ENCODE assay signal across 35 cellular contexts in genomic region chr5:117098094-117098493, GRCh38.
"Had no signal": no experiment of that assay in that cellular context is flagged by ENCODE, and none has a peak within 500 bp of the region (broad histone marks: within the 10 kb centered on the region; RNA-seq: fewer than 3 reads in every experiment).

No MANE protein-coding gene starts in this region.

- H3K9me3 ChIP-seq: MG63 had no signal

- DNase-seq: Kasumi-1, MG63, MM.1S, MV-4-11, NCI-H1048, NCI-H1092, NCI-H1092 treated with DMSO at 0.1 percent for 48 hours, NCI-H1105, NCI-H1105 treated with DMSO at 0.1 percent for 48 hours, NCI-H1417, NCI-H1417 treated with DMSO at 0.1 percent for 48 hours, NCI-H1436, NCI-H1436 treated with DMSO at 0.1 percent for 48 hours, NCI-H146, NCI-H1694, NCI-H1694 treated with DMSO at 0.1 percent for 48 hours, NCI-H187, NCI-H187 treated with DMSO at 0.1 percent for 48 hours, NCI-H1930, NCI-H2029, NCI-H2029 treated with DMSO at 0.1 percent for 48 hours, NCI-H2081, NCI-H2081 treated with DMSO at 0.1 percent for 48 hours, NCI-H2107, NCI-H2171, NCI-H2171 treated with DMSO at 0.1 percent for 48 hours, NCI-H2227 treated with DMSO at 0.1 percent for 48 hours, NCI-H226, NCI-H345, NCI-H446, NCI-H446 treated with DMSO at 0.1 percent for 48 hours, NCI-H510A, NCI-H510A treated with DMSO at 0.1 percent for 48 hours, NCI-H524, NCI-H524 treated with DMSO at 0.1 percent for 48 hours had no signal

- H3K27me3 ChIP-seq: MG63 had no signal

- H3K36me3 ChIP-seq: MG63 had no signal

- H3K4me3 ChIP-seq: MG63 had no signal
